In the genomic region with DNA sequence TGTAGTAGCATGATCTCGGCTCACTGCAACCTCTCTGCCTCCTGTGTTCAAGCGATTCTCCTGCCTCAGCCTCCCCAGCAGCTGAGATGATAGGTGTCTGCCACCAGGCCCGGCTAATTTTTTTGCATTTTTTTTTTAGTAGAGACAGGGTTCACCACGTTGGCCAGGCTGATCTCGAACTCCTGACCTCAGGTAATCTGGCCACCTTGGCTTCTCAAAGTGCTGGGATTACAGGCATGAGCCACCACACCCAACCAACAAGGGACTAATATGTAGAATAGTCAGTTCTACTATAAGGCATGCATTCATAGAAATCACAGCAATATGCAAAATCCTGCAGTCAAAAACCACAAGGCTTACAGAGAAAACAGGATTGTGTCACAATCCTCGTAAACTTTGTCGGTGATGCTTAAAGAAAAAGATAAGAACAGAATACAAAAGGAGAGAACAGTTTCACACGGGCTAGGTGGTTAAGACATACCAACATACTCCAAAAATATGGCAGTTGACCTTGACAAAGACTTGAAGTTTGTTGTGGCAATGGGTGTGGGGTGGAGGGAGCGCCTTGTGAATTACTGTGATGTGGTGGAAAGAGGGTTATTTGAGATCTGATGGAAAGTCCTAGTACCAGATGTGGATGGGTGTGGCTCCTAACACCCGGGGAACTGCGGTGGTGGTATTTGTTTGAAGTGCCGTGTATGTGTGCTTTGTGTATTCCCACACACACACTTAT, we compare ENCODE assay signal across 8 cellular contexts. TPM values are rescaled to one million over a fixed set of nuclear protein-coding genes. Genes with fewer than 3 reads are reported as not detected.
DNase-seq lines count a peak whose midpoint lies in the region; ATAC-seq and TF ChIP-seq lines count a peak whose summit lies in the region.

No MANE protein-coding gene starts in this region.

- no peaks in the 10 kb centered on the region for H3K27me3 Mint-ChIP-seq in activated CD8-positive, alpha-beta T cell treated with anti-CD3 and anti-CD28 coated beads, Interleukin-2, amount 10 ng/mL, durations not matched to agents 7 days and 5 days (ENCODE audit: low read depth)
- no peaks in the 10 kb centered on the region for H3K27me3 Mint-ChIP-seq in stimulated activated naive CD8-positive, alpha-beta T cell treated with anti-CD3 and anti-CD28 coated beads, Interleukin-15, Interleukin-2, amounts not matched to agents 100 ng/mL and 50 ng/mL, for 24 hours

- peak overlapping the region; percentile 50 for H3K4me3 Mint-ChIP-seq in activated CD8-positive, alpha-beta T cell treated with anti-CD3 and anti-CD28 coated beads, Interleukin-2, amount 10 ng/mL, durations not matched to agents 7 days and 5 days
- peak overlapping the region; percentile 37 for H3K4me3 Mint-ChIP-seq in stimulated activated naive CD8-positive, alpha-beta T cell treated with anti-CD3 and anti-CD28 coated beads, Interleukin-15, Interleukin-2, amounts not matched to agents 100 ng/mL and 50 ng/mL, for 24 hours

- peaks cover 0 to 54% (median 19%) of the 10 kb centered on the region in 3 donors for H3K4me1 ChIP-seq in esophagus squamous epithelium

- peaks cover 0 to under 1% (median 0%) of the 10 kb centered on the region in 3 donors for H3K36me3 ChIP-seq in esophagus squamous epithelium

- peak overlapping the region; percentile 93 for H3K27ac Mint-ChIP-seq in activated CD8-positive, alpha-beta T cell treated with anti-CD3 and anti-CD28 coated beads, Interleukin-2, amount 10 ng/mL, durations not matched to agents 7 days and 5 days
- H3K27ac Mint-ChIP-seq in stimulated activated naive CD8-positive, alpha-beta T cell treated with anti-CD3 and anti-CD28 coated beads, Interleukin-15, Interleukin-2, amounts not matched to agents 100 ng/mL and 50 ng/mL, for 24 hours = peak overlapping the region; percentile 81

- no peak overlapping the region for H3K4me3 ChIP-seq in esophagus squamous epithelium

- no peak for TF ChIP-seq CTCF in esophagus squamous epithelium (IDR thresholded peaks at IDR 0.05)

- H3K9me3 ChIP-seq in esophagus squamous epithelium = no peaks in the 10 kb centered on the region

- intact Hi-C loops in esophagus squamous epithelium (cut with DNase I) = no loop called here

- no peak for TF ChIP-seq POLR2A in esophagus squamous epithelium (IDR thresholded peaks at IDR 0.05)

- CTCF ChIA-PET in activated CD8-positive, alpha-beta T cell treated with anti-CD3 and anti-CD28 coated beads, Interleukin-2, amount 10 ng/mL, durations not matched to agents 7 days and 5 days (lab: Charles Lee) = interaction anchor here (0.8 to 8.8 kb wide), 6 partner anchors 8 to 110 kb away, joined by 3 to 213 read pairs (median 40); partner anchors contain the start of genes FLT3LG and PRMT1

- no peaks in the 10 kb centered on the region for H3K9me3 Mint-ChIP-seq in activated CD8-positive, alpha-beta T cell treated with anti-CD3 and anti-CD28 coated beads, Interleukin-2, amount 10 ng/mL, durations not matched to agents 7 days and 5 days (ENCODE audit: insufficient read depth)
- H3K9me3 Mint-ChIP-seq in stimulated activated naive CD8-positive, alpha-beta T cell treated with anti-CD3 and anti-CD28 coated beads, Interleukin-15, Interleukin-2, amounts not matched to agents 100 ng/mL and 50 ng/mL, for 24 hours = no peaks in the 10 kb centered on the region

- peaks cover 30% of the 10 kb centered on the region for H3K36me3 Mint-ChIP-seq in activated CD8-positive, alpha-beta T cell treated with anti-CD3 and anti-CD28 coated beads, Interleukin-2, amount 10 ng/mL, durations not matched to agents 7 days and 5 days (ENCODE audit: low read depth)
- peaks cover 19% of the 10 kb centered on the region for H3K36me3 Mint-ChIP-seq in stimulated activated naive CD8-positive, alpha-beta T cell treated with anti-CD3 and anti-CD28 coated beads, Interleukin-15, Interleukin-2, amounts not matched to agents 100 ng/mL and 50 ng/mL, for 24 hours (ENCODE audit: low read depth)

- peak; percentile 27 for DNase-seq in SIG-M5 treated with dmso at 0.1 percent for 504 hours (lab: John Stamatoyannopoulos, UW; ENCODE audit: unreplicated experiment)
- DNase-seq in SIG-M5 (lab: John Stamatoyannopoulos, UW) = no peak
- DNase-seq in activated CD8-positive, alpha-beta T cell treated with anti-CD3 and anti-CD28 coated beads, Interleukin-2, amount 10 ng/mL, durations not matched to agents 7 days and 5 days = peak; percentile 87
- no peak for DNase-seq in esophagus squamous epithelium (lab: John Stamatoyannopoulos, UW)
- no peak for DNase-seq in cerebellar nuclear complex (lab: John Stamatoyannopoulos, UW)
- DNase-seq in NCI-H1930 (lab: John Stamatoyannopoulos, UW) = no peak
- no peak for DNase-seq in mesenteric fat pad (ENCODE audit: low spot score)

- WGBS in esophagus squamous epithelium, 2 donors = 57 to 58% methylated on average over 10 to 12 of the region's 12 CpGs

- H3K4me1 Mint-ChIP-seq in activated CD8-positive, alpha-beta T cell treated with anti-CD3 and anti-CD28 coated beads, Interleukin-2, amount 10 ng/mL, durations not matched to agents 7 days and 5 days (ENCODE audit: low read depth) = peaks cover 71% of the 10 kb centered on the region
- H3K4me1 Mint-ChIP-seq in stimulated activated naive CD8-positive, alpha-beta T cell treated with anti-CD3 and anti-CD28 coated beads, Interleukin-15, Interleukin-2, amounts not matched to agents 100 ng/mL and 50 ng/mL, for 24 hours (ENCODE audit: low read depth) = peaks cover 70% of the 10 kb centered on the region

- no peaks in the 10 kb centered on the region for H3K27me3 ChIP-seq in esophagus squamous epithelium

- peak overlapping the region in 3 of 4 donors; percentile 13 to 43 (median 34) for H3K27ac ChIP-seq in esophagus squamous epithelium

- ATAC-seq in activated CD8-positive, alpha-beta T cell treated with anti-CD3 and anti-CD28 coated beads, Interleukin-2, amount 10 ng/mL, durations not matched to agents 7 days and 5 days = peak; percentile 85

- POLR2A ChIA-PET in activated CD8-positive, alpha-beta T cell treated with anti-CD3 and anti-CD28 coated beads, Interleukin-2, amount 10 ng/mL, durations not matched to agents 7 days and 5 days (lab: Charles Lee) = no interaction called here

RNA-seq across cellular contexts. Expression of gene NOSIP, which starts 12.5 kb away (rescaled TPM):
- total RNA-seq in activated CD8-positive, alpha-beta T cell treated with anti-CD3 and anti-CD28 coated beads, Interleukin-2, amount 10 ng/mL, durations not matched to agents 7 days and 5 days = 100 to 1,000 TPM; 147 to 159 TPM
- total RNA-seq in esophagus squamous epithelium = 10 to 100 TPM; 37.8 to 50.7 (median 40.2) TPM
- total RNA-seq in mesenteric fat pad = 46.0 TPM

RNA-seq across cellular contexts. Expression of gene PRRG2, which starts 13.2 kb away (rescaled TPM):
- total RNA-seq in activated CD8-positive, alpha-beta T cell treated with anti-CD3 and anti-CD28 coated beads, Interleukin-2, amount 10 ng/mL, durations not matched to agents 7 days and 5 days = 1 to 10 TPM; 1.5 to 1.9 TPM
- 10 to 100 TPM in 1 of 4 donors, 1 to 10 TPM in 3; 7.7 to 19.8 (median 8.8) TPM for total RNA-seq in esophagus squamous epithelium
- 1.1 TPM for total RNA-seq in mesenteric fat pad

RNA-seq across cellular contexts. Expression of gene PRR12, which starts 23.1 kb away (rescaled TPM):
- 10 to 100 TPM; 39.4 to 39.9 TPM for total RNA-seq in activated CD8-positive, alpha-beta T cell treated with anti-CD3 and anti-CD28 coated beads, Interleukin-2, amount 10 ng/mL, durations not matched to agents 7 days and 5 days
- total RNA-seq in esophagus squamous epithelium (10 to 100 TPM in 1 of 4 donors, 1 to 10 TPM in 3; 4.5 to 11.9 (median 7.7) TPM), mesenteric fat pad (22.3 TPM)

RNA-seq across cellular contexts. Expression of gene RCN3, which starts 40.1 kb away (rescaled TPM):
- total RNA-seq in activated CD8-positive, alpha-beta T cell treated with anti-CD3 and anti-CD28 coated beads, Interleukin-2, amount 10 ng/mL, durations not matched to agents 7 days and 5 days = 1 to 10 TPM; 1.9 to 2.8 TPM
- total RNA-seq in esophagus squamous epithelium (1 to 10 TPM; 1.0 to 7.2 (median 2.3) TPM), mesenteric fat pad (76.2 TPM)

RNA-seq across cellular contexts. Expression of gene FCGRT, which starts 55.4 kb away (rescaled TPM):
- 1 to 10 TPM; 7.5 to 8.4 TPM for total RNA-seq in activated CD8-positive, alpha-beta T cell treated with anti-CD3 and anti-CD28 coated beads, Interleukin-2, amount 10 ng/mL, durations not matched to agents 7 days and 5 days
- total RNA-seq in esophagus squamous epithelium = 100 to 1,000 TPM in 1 of 4 donors, 10 to 100 TPM in 3; 18.0 to 129 (median 60.0) TPM
- total RNA-seq in mesenteric fat pad = 476 TPM

Comparison
In these comparisons a context has a peak if more than half of its experiments do, and no peak if none do; other contexts are left out.
1. DNase-seq: peak in SIG-M5 treated with dmso at 0.1 percent for 504 hours (single experiment) and activated CD8-positive, alpha-beta T cell treated with anti-CD3 and anti-CD28 coated beads, Interleukin-2, amount 10 ng/mL, durations not matched to agents 7 days and 5 days (single experiment); none in SIG-M5 (single experiment), esophagus squamous epithelium (single experiment), cerebellar nuclear complex (0 of 2), NCI-H1930 (0 of 2) and mesenteric fat pad (single experiment).